In genomic region chr3:88947013-88947412, GRCh38 we compare ENCODE assay signal across 21 cellular contexts.
"Had no signal": no experiment of that assay in that cellular context is flagged by ENCODE, and none has a peak within 500 bp of the region (broad histone marks: within the 10 kb centered on the region; RNA-seq: fewer than 3 reads in every experiment).

No MANE protein-coding gene starts in this region.

- H3K27ac ChIP-seq: KMS-11, RWPE1 had no signal

- H3K27ac Mint-ChIP-seq: IgD-negative memory B cell had no signal

- H3K4me2 ChIP-seq: KMS-11, SK-N-SH had no signal

- H3K9me3 ChIP-seq: SK-N-SH had no signal

- H3K4me1 Mint-ChIP-seq: IgD-negative memory B cell had no signal

- H3K27me3 Mint-ChIP-seq: IgD-negative memory B cell had no signal

- ATAC-seq: K562, Panc1, PC-3 had no signal

- H3K9me2 ChIP-seq: SK-N-SH had no signal

- FAIRE-seq: K562 had no signal

- H3K4me3 ChIP-seq: K562 had no signal

- H3K4me3 Mint-ChIP-seq: IgD-negative memory B cell had no signal

- H3K9ac ChIP-seq: KMS-11, SK-N-SH had no signal

- DNase-seq: Kasumi-1, MM.1S, NCI-H1092 treated with DMSO at 0.1 percent for 48 hours, NCI-H1436, NCI-H187, NCI-H2029, NCI-H2081 treated with DMSO at 0.1 percent for 48 hours, NCI-H2171 treated with DMSO at 0.1 percent for 48 hours, NCI-H345, NCI-H524, NCI-H69, NCI-H774, PC-3, SHP77, SK-N-SH, SW 1271 had no signal
